8 cellular contexts compared by ENCODE assay signal in the genomic region with DNA sequence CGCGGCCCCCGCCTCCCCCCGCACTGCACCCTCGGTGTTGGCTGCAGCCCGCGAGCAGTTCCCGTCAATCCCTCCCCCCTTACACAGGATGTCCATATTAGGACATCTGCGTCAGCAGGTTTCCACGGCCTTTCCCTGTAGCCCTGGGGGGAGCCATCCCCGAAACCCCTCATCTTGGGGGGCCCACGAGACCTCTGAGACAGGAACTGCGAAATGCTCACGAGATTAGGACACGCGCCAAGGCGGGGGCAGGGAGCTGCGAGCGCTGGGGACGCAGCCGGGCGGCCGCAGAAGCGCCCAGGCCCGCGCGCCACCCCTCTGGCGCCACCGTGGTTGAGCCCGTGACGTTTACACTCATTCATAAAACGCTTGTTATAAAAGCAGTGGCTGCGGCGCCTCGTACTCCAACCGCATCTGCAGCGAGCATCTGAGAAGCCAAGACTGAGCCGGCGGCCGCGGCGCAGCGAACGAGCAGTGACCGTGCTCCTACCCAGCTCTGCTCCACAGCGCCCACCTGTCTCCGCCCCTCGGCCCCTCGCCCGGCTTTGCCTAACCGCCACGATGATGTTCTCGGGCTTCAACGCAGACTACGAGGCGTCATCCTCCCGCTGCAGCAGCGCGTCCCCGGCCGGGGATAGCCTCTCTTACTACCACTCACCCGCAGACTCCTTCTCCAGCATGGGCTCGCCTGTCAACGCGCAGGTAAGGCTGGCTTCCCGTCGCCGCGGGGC. TPM values are rescaled to one million over a fixed set of nuclear protein-coding genes. Genes with fewer than 3 reads are reported as not detected.
A peak's percentile ranks its signal among the peaks of the same experiment; 100 is the strongest.
DNase-seq lines count a peak whose midpoint lies in the region; ATAC-seq and FAIRE-seq lines count a peak whose summit lies in the region.

A gene (plus strand): TSS at position 407 of the 731 bp plus-strand sequence. CDS start 155 bp downstream, at position 562.

- H3K4me1 ChIP-seq in right cardiac atrium (ENCODE audit: control insufficient read depth, insufficient read depth, low read length): peaks cover 4% of the 10 kb centered on the region

- no peaks in the 10 kb centered on the region for H3K27me3 ChIP-seq in right cardiac atrium (ENCODE audit: control insufficient read depth, insufficient read depth)

- peak within 1 kb of the TSS; percentile 95 for H3K27ac ChIP-seq in right cardiac atrium (ENCODE audit: low read length)

- intact Hi-C loops in right cardiac atrium (cut with DNase I): no loop called here

- under 1% methylated on average over 69 of the region's 69 CpGs for WGBS in right cardiac atrium

- ATAC-seq in HG02970 (IDR thresholded peaks at IDR 0.05; ENCODE audit: low FRiP score, unreplicated experiment): peak; percentile 65
- peak; percentile 84 to 90 for ATAC-seq in right cardiac atrium

- H3K9me3 ChIP-seq in right cardiac atrium (ENCODE audit: control insufficient read depth, low read length): no peaks in the 10 kb centered on the region

- FAIRE-seq in GM18507 (lab: Jason Lieb, UNC) (peak; percentile 96), urothelium cell line (lab: Jason Lieb, UNC) (peak; percentile 96)

- peak within 1 kb of the TSS; percentile 74 for H3K4me3 ChIP-seq in right cardiac atrium (ENCODE audit: low read length)

- DNase-seq in GM18507 (ENCODE audit: extremely low spot score, insufficient read length, low read depth) (peak; percentile 95), NCI-H1930 (lab: John Stamatoyannopoulos, UW) (peak; percentile 84 to 88), T-helper 2 cell (peak; percentile 76 to 97 (median 87)), anterior cingulate cortex (lab: John Stamatoyannopoulos, UW) (peak; percentile 55 to 99 (median 91)), right cardiac atrium (peak; percentile 94 to 97 (median 95)), pulmonary artery endothelial cell (ENCODE audit: low read depth, low spot score) (peak; percentile 85), urothelium cell line (ENCODE audit: low spot score) (peak; percentile 99)

RNA-seq across cellular contexts. Expression of the gene that starts here (rescaled TPM):
- total RNA-seq in right cardiac atrium (100 to 1,000 TPM in 1 of 4 donors, 10 to 100 TPM in 3; 15.7 to 244 (median 46.3) TPM), pulmonary artery endothelial cell (3.0 and 10.7 TPM in 2 replicates)
- 144 TPM for polyA plus RNA-seq in right cardiac atrium

Comparison
In these comparisons a context has a peak if more than half of its experiments do, and no peak if none do; other contexts are left out.
1. Peak in every context shown above with its lines: DNase-seq, ATAC-seq, H3K4me3 ChIP-seq and H3K27ac ChIP-seq.